ENCODE assay signal across 11 cellular contexts in the genomic region with DNA sequence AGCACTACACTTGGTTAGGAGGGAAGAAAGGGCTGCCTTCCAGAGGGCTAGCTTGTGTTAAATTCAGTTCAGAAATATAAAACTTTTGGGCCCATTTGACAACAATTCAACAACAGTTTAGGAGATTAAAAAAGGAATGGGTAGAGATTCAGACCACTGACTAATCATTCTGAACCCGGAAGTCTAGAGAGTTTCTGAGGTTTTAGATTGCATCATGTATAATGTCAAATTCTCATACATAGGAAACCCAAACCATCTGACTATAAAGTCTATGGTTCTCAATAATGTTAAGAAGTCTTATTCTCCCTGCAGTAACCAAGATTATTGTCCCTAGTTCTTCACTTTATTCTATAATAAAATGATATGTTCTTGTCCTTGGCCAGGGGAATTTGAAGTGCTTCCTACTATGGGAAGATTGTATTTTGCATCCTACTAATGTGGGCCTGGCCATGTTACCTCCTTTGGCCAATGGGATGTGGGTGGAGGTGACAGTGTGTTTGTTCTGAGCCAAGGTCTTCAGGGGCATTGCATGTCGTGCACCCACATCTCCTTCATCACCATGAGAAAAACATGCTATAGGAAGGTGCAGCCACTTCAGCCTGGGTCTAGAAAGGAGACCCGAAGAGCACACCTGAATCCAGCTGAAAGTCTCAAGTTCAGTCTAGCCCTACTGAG.
DNase-seq lines count a peak whose midpoint lies in the region; ATAC-seq, FAIRE-seq and TF ChIP-seq lines count a peak whose summit lies in the region.
"Had no signal": no experiment of that assay in that cellular context is flagged by ENCODE, and none has a peak within 500 bp of the region (broad histone marks: within the 10 kb centered on the region; RNA-seq: fewer than 3 reads in every experiment).

No MANE protein-coding gene starts in this region.

- no peak for TF ChIP-seq CTCF in CD8-positive, alpha-beta T cell (IDR thresholded peaks at IDR 0.05)
- TF ChIP-seq CTCF in bronchial epithelial cell (IDR thresholded peaks at IDR 0.05; ENCODE audit: insufficient read depth, low read length, severe bottlenecking) = no peak

- no peaks in the 10 kb centered on the region for H3K4me1 ChIP-seq in CD8-positive, alpha-beta T cell (ENCODE audit: insufficient read depth, low read length)
- H3K4me1 ChIP-seq in aorta (ENCODE audit: control insufficient read depth in 1 of 2, insufficient read depth in 2 of 2, low read length in 2 of 2) = no peaks in the 10 kb centered on the region

- intact Hi-C loops in CD8-positive, alpha-beta T cell (cut with DNase I, micrococcal nuclease) = no loop called here
- intact Hi-C loops in aorta (cut with DNase I) = loop anchor here in 1 of 2 donors (1.0 kb wide), 1 partner anchor 15 kb away; no protein-coding TSS in a partner anchor

- FAIRE-seq in bronchial epithelial cell (lab: Jason Lieb, UNC) = no peak
- FAIRE-seq: keratinocyte had no signal

- no peaks in the 10 kb centered on the region for H3K9me3 Mint-ChIP-seq in CD8-positive, alpha-beta T cell
- H3K9me3 Mint-ChIP-seq: natural killer cell had no signal

- H3K27ac Mint-ChIP-seq in CD8-positive, alpha-beta T cell = no peak overlapping the region
- H3K27ac Mint-ChIP-seq: natural killer cell had no signal

- H3K9me3 ChIP-seq in CD8-positive, alpha-beta T cell (ENCODE audit: low read length) = no peaks in the 10 kb centered on the region
- H3K9me3 ChIP-seq in aorta (ENCODE audit: control insufficient read depth, low read length) = no peaks in the 10 kb centered on the region

- POLR2A ChIA-PET in CD8-positive, alpha-beta T cell (lab: Charles Lee) = no interaction called here

- no peak overlapping the region for H3K27ac ChIP-seq in CD8-positive, alpha-beta T cell (ENCODE audit: low read depth, low read length)
- no peak overlapping the region for H3K27ac ChIP-seq in aorta (ENCODE audit: low read depth in 1 of 2, low read length in 2 of 2)

- CTCF ChIA-PET in CD8-positive, alpha-beta T cell (lab: Charles Lee) = interaction anchor here (1.4 kb wide), 1 partner anchor 11 kb away, joined by 4 read pairs; no protein-coding TSS in a partner anchor

- H3K27me3 ChIP-seq in CD8-positive, alpha-beta T cell (ENCODE audit: insufficient read depth, low read length) = no peaks in the 10 kb centered on the region
- H3K27me3 ChIP-seq in bronchial epithelial cell (ENCODE audit: control insufficient read depth, insufficient read depth, low read length) = no peaks in the 10 kb centered on the region
- H3K27me3 ChIP-seq in aorta (ENCODE audit: control insufficient read depth in 1 of 2, insufficient read depth in 2 of 2, low read length in 1 of 2) = no peaks in the 10 kb centered on the region

- H3K4me1 Mint-ChIP-seq in CD8-positive, alpha-beta T cell (ENCODE audit: low read depth) = peaks cover 5% of the 10 kb centered on the region

- peak; percentile 42 for ATAC-seq in CD8-positive, alpha-beta T cell
- ATAC-seq in GM19452 (IDR thresholded peaks at IDR 0.05; ENCODE audit: unreplicated experiment) = peak; percentile 59
- ATAC-seq in aorta (ENCODE audit: low FRiP score) = no peak
- no peak for ATAC-seq in GM18505 (IDR thresholded peaks at IDR 0.05; ENCODE audit: unreplicated experiment)
- ATAC-seq in HG02798 (IDR thresholded peaks at IDR 0.05; ENCODE audit: poor library complexity, unreplicated experiment) = no peak

- TF ChIP-seq POLR2A in GM18505 (IDR thresholded peaks at IDR 0.05; ENCODE audit: borderline replicate concordance, extremely low read depth, insufficient read depth, insufficient read length) = no peak

- H3K27me3 Mint-ChIP-seq in CD8-positive, alpha-beta T cell (ENCODE audit: low read depth) = no peaks in the 10 kb centered on the region

- H3K4me3 Mint-ChIP-seq in CD8-positive, alpha-beta T cell = no peak overlapping the region
- H3K4me3 Mint-ChIP-seq: natural killer cell had no signal

- no peak overlapping the region for H3K4me3 ChIP-seq in CD8-positive, alpha-beta T cell (ENCODE audit: low read depth, low read length)
- H3K4me3 ChIP-seq in bronchial epithelial cell (ENCODE audit: low read depth, low read length) (no peak overlapping the region), aorta (ENCODE audit: low read length in 2 of 2) (no peak overlapping the region)

- 76 to 90% methylated on average over 3 of the region's 3 CpGs for WGBS in aorta, 2 donors

- H3K36me3 Mint-ChIP-seq in CD8-positive, alpha-beta T cell = peaks cover 2% of the 10 kb centered on the region
- H3K36me3 Mint-ChIP-seq: natural killer cell had no signal

- DNase-seq in CD8-positive, alpha-beta T cell = no peak
- peak; percentile 50 for DNase-seq in LHCN-M2 (ENCODE audit: low read depth)
- peak; percentile 17 for DNase-seq in bronchial epithelial cell (ENCODE audit: low read depth)
- no peak for DNase-seq in NCI-H1105 treated with DMSO at 0.1 percent for 48 hours (lab: John Stamatoyannopoulos, UW)
- no peak for DNase-seq in aorta
- DNase-seq: natural killer cell, NCI-H510A treated with DMSO at 0.1 percent for 48 hours had no signal

- no peaks in the 10 kb centered on the region for H3K36me3 ChIP-seq in CD8-positive, alpha-beta T cell (ENCODE audit: insufficient read depth, low read length)
- no peaks in the 10 kb centered on the region for H3K36me3 ChIP-seq in bronchial epithelial cell (ENCODE audit: control insufficient read depth, insufficient read depth, low read length)
- H3K36me3 ChIP-seq in aorta (ENCODE audit: control insufficient read depth in 1 of 2, insufficient read depth in 2 of 2, low read length in 1 of 2) = no peaks in the 10 kb centered on the region

Comparison
In these comparisons a context has a peak if more than half of its experiments do, and no peak if none do; other contexts are left out.
1. ATAC-seq: peak in CD8-positive, alpha-beta T cell (single experiment) and GM19452 (single experiment); none in aorta (single experiment), GM18505 (single experiment) and HG02798 (single experiment).
2. DNase-seq: peak in LHCN-M2 (single experiment) and bronchial epithelial cell (single experiment); none in CD8-positive, alpha-beta T cell (0 of 7), NCI-H1105 treated with DMSO at 0.1 percent for 48 hours (single experiment) and aorta (0 of 2).